Comparison of ENCODE assay signal across 28 cellular contexts in genomic region chr5:9391080-9391479, GRCh38.
"Had no signal": no experiment of that assay in that cellular context is flagged by ENCODE, and none has a peak within 500 bp of the region (broad histone marks: within the 10 kb centered on the region; RNA-seq: fewer than 3 reads in every experiment).

No MANE protein-coding gene starts in this region.

- H3K4me3 ChIP-seq: neural progenitor cell, ovary, psoas muscle, skin epidermis, smooth muscle cell, spleen, suprapubic skin, testis, tibial artery, transverse colon, upper lobe of right lung, uterus had no signal

- H3K9me3 ChIP-seq: ovary, psoas muscle, suprapubic skin, testis, tibial artery, transverse colon, upper lobe of right lung, uterus had no signal

- DNase-seq: natural killer cell; occipital lobe; ovary; posterior cingulate gyrus; psoas muscle; right cardiac atrium; spleen; stimulated activated CD4-positive, alpha-beta T cell treated with anti-CD3 and anti-CD28 coated beads, Interleukin-12 subunit alpha, Interleukin-12 subunit beta, amount 100 ng/mL, for 4 hours; stimulated activated CD4-positive, alpha-beta T cell treated with anti-CD3 and anti-CD28 coated beads, Interleukin-1b, Interleukin-23, amount 100 ng/mL, for 48 hours; stimulated activated CD4-positive, alpha-beta T cell treated with anti-CD3 and anti-CD28 coated beads, Interleukin-4, amount 100 ng/mL, for 1 hour; stimulated activated CD4-positive, alpha-beta T cell treated with anti-CD3 and anti-CD28 coated beads, Interleukin-4, amount 100 ng/mL, for 4 hours; stimulated activated CD8-positive, alpha-beta memory T cell treated with anti-CD3 and anti-CD28 coated beads, Interleukin-4, amount 100 ng/mL, for 48 hours; stimulated activated naive CD4-positive, alpha-beta T cell; stimulated activated naive CD8-positive, alpha-beta T cell treated with anti-CD3 and anti-CD28 coated beads, Interleukin-15, amount 100 ng/mL, for 72 hours; stimulated activated naive CD8-positive, alpha-beta T cell treated with anti-CD3 and anti-CD28 coated beads, Interleukin-15, Interleukin-2, amounts not matched to agents 100 U/mL and 50 U/mL, for 24 hours; substantia nigra; testis; tibial artery; transverse colon; upper lobe of right lung; uterus had no signal

- H3K9ac ChIP-seq: neural progenitor cell, parathyroid adenoma had no signal

- H2AFZ ChIP-seq: neural progenitor cell, parathyroid adenoma had no signal

- H3K4me2 ChIP-seq: neural progenitor cell, smooth muscle cell had no signal

- H3K4me1 ChIP-seq: neural progenitor cell, parathyroid adenoma, psoas muscle, spleen, testis, tibial artery, transverse colon, upper lobe of right lung, uterus had no signal

- H3K79me2 ChIP-seq: parathyroid adenoma had no signal

- H3K36me3 ChIP-seq: neural progenitor cell, ovary, spleen, suprapubic skin, tibial artery, transverse colon, upper lobe of right lung, uterus had no signal

- ATAC-seq: natural killer cell; psoas muscle; right cardiac atrium; sciatic nerve; stimulated activated memory B cell treated with anti-CD40 and anti-IgM and Interleukin-4, amounts not matched to agents 10 μg/mL and 1 μg/mL and 100 μg/mL, for 72 hours; stimulated activated naive CD8-positive, alpha-beta T cell treated with anti-CD3 and anti-CD28 coated beads, Interleukin-15, amount 100 ng/mL, for 72 hours; stimulated activated naive CD8-positive, alpha-beta T cell treated with anti-CD3 and anti-CD28 coated beads, Interleukin-15, Interleukin-2, amounts not matched to agents 100 U/mL and 50 U/mL, for 24 hours; upper lobe of right lung had no signal

- H3K27me3 ChIP-seq: neural progenitor cell, ovary, spleen, suprapubic skin, testis, tibial artery, transverse colon, upper lobe of right lung, uterus had no signal

- H3K27ac ChIP-seq: neural progenitor cell, ovary, parathyroid adenoma, psoas muscle, skin epidermis, spleen, suprapubic skin, testis, tibial artery, transverse colon, upper lobe of right lung, uterus had no signal
